ENCODE assay signal across 26 cellular contexts in the genomic region with DNA sequence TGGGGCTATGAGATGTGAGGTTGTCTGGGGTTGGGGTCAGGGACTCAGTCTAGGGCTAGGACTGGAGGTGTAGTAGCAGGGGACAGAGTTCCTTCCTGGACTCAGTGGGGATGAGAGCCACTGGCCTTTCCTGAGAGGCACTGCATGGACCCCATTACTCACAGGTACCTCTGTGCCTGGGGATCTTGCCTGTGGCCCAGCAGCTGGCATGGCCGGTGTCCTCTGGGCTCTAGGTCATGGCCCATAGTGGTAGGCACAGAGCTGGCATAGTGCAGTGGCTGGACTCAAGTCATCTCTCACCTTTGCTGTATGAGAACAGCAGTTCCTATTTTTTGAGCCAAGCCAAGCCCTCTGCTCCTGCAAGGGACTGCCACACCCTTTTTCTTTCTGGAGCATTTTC. TPM values are rescaled to one million over a fixed set of nuclear protein-coding genes. Genes with fewer than 3 reads are reported as not detected.
DNase-seq lines count a peak whose midpoint lies in the region; ATAC-seq, FAIRE-seq and TF ChIP-seq lines count a peak whose summit lies in the region.
"Had no signal": no experiment of that assay in that cellular context is flagged by ENCODE, and none has a peak within 500 bp of the region (broad histone marks: within the 10 kb centered on the region; RNA-seq: fewer than 3 reads in every experiment).

No MANE protein-coding gene starts in this region.

- peaks cover 84% of the 10 kb centered on the region for H3K4me1 ChIP-seq in body of pancreas
- H3K4me1 ChIP-seq in pancreas: peaks cover 42 to 50% (median 48%) of the 10 kb centered on the region in 3 donors

- H3K27me3 ChIP-seq in body of pancreas: no peaks in the 10 kb centered on the region
- H3K27me3 ChIP-seq in pancreas: no peaks in the 10 kb centered on the region

- FAIRE-seq in pancreas (lab: Jason Lieb, UNC): no peak
- FAIRE-seq: endothelial cell of umbilical vein, islet of Langerhans, urothelium cell line had no signal

- H3K9me3 ChIP-seq in body of pancreas: no peaks in the 10 kb centered on the region
- H3K9me3 ChIP-seq in pancreas: no peaks in the 10 kb centered on the region
- H3K9me3 ChIP-seq: lower lobe of right lung had no signal

- 64% methylated on average over 1 of the region's 1 CpG; no CpG with 5 or more reads in 1 of the 2 donors for WGBS in body of pancreas, 2 donors
- WGBS in pancreas, 2 donors: 25 to 31% methylated on average over 1 of the region's 1 CpG

- intact Hi-C loops in body of pancreas (cut with DNase I): no loop called here
- intact Hi-C loops in pancreas (cut with DNase I): no loop called here

- H3K4me3 ChIP-seq in body of pancreas (no peak overlapping the region), pancreas (no peak overlapping the region)
- H3K4me3 ChIP-seq: GM23248, lower lobe of right lung had no signal

- no peak for TF ChIP-seq CTCF in 22Rv1 (IDR thresholded peaks at IDR 0.05)
- no peak for TF ChIP-seq CTCF in GM10266 (IDR thresholded peaks at IDR 0.05; ENCODE audit: control insufficient read depth, insufficient read depth, low read depth, missing control alignments)
- no peak for TF ChIP-seq CTCF in body of pancreas (IDR thresholded peaks at IDR 0.05)
- no peak for TF ChIP-seq CTCF in pancreas (IDR thresholded peaks at IDR 0.05)

- TF ChIP-seq POLR2A in body of pancreas (IDR thresholded peaks at IDR 0.05) (no peak), GM18505 (IDR thresholded peaks at IDR 0.05; ENCODE audit: borderline replicate concordance, extremely low read depth, insufficient read depth, insufficient read length) (no peak)

- DNase-seq in GM10266 (ENCODE audit: extremely low spot score) (peak; percentile 4), body of pancreas (peak in 1 of 4 donors; percentile 33), pancreas (no peak), NCI-H2107 (lab: John Stamatoyannopoulos, UW) (no peak), SK-N-DZ (ENCODE audit: low spot score) (no peak)
- DNase-seq: activated CD4-positive, alpha-beta T cell treated with anti-CD3 and anti-CD28 coated beads for 36 hours; activated gamma-delta T cell treated with Interleukin-2 at 50 U/mL for 16 hours; activated T-cell treated with anti-CD3 and anti-CD28 coated beads, Interleukin-2, amount 50 U/mL, for 4 hours; Calu3; cerebellar nuclear complex; DMS79 treated with DMSO at 0.1 percent for 48 hours; GF-D8; GM23248; lower lobe of right lung; NCI-H1417; NCI-H2081; NCI-H446 treated with DMSO at 0.1 percent for 48 hours; OCI-M1 had no signal

- ATAC-seq in body of pancreas (peak; percentile 13), pancreas (peak; percentile 3 to 36 (median 26)), GM18505 (IDR thresholded peaks at IDR 0.05; ENCODE audit: unreplicated experiment) (no peak), HG03139 (IDR thresholded peaks at IDR 0.05; ENCODE audit: unreplicated experiment) (no peak)
- ATAC-seq: activated CD4-positive, alpha-beta T cell treated with anti-CD3 and anti-CD28 coated beads for 36 hours; activated T-cell treated with anti-CD3 and anti-CD28 coated beads, Interleukin-2, amount 50 U/mL, for 4 hours; lower lobe of right lung had no signal

- H3K36me3 ChIP-seq in body of pancreas (replicated peaks in 1 of 2; ENCODE audit: insufficient read depth in 1 of 2, low read depth in 2 of 2) (no peaks in the 10 kb centered on the region), pancreas (no peaks in the 10 kb centered on the region)
- H3K36me3 ChIP-seq: lower lobe of right lung had no signal

- H3K27ac ChIP-seq in 22Rv1 (peak overlapping the region; percentile 87), body of pancreas (peak overlapping the region; percentile 53 to 78 (median 70)), pancreas (peak overlapping the region; percentile 31 to 62 (median 42))
- H3K27ac ChIP-seq: GM23248, lower lobe of right lung had no signal

RNA-seq across cellular contexts. Expression of gene NEURL1, which starts 51.9 kb away (rescaled TPM):
- total RNA-seq in body of pancreas (10 to 100 TPM; 25.1 to 25.7 TPM), pancreas (10 to 100 TPM; 11.0 to 19.2 (median 17.6) TPM)
- 10 to 100 TPM; 36.3 to 69.9 TPM for polyA plus RNA-seq in pancreas
- 22.5 and 26.9 TPM in 2 replicates for polyA plus RNA-seq in SK-N-DZ (2014; cell fraction: cytosol; rRNA removed)
- 44.3 and 46.5 TPM in 2 replicates for polyA plus RNA-seq in SK-N-DZ (2014; cell fraction: nucleus; rRNA removed)
- total RNA-seq: Calu3, fibroblast of lung, osteoblast had no signal

Comparison
In these comparisons a context has a peak if more than half of its experiments do, and no peak if none do; other contexts are left out.
1. ATAC-seq: peak in body of pancreas (single experiment) and pancreas (4 of 4); none in GM18505 (single experiment) and HG03139 (single experiment).
2. Peak in every context shown above with its lines, with median percentiles within 50 percentile points of each other: H3K27ac ChIP-seq.